Comparison of ENCODE assay signal across 22 cellular contexts in genomic region chr13:100870898-100871297, GRCh38.
"Had no signal": no experiment of that assay in that cellular context is flagged by ENCODE, and none has a peak within 500 bp of the region (broad histone marks: within the 10 kb centered on the region; RNA-seq: fewer than 3 reads in every experiment).

No MANE protein-coding gene starts in this region.

- H3K9ac ChIP-seq: neural progenitor cell, parathyroid adenoma had no signal

- H3K4me2 ChIP-seq: neural progenitor cell had no signal

- H3K4me3 ChIP-seq: colonic mucosa, esophagus muscularis mucosa, heart right ventricle, lower lobe of right lung, mucosa of descending colon, neural progenitor cell, right lobe of liver, vagina had no signal

- ATAC-seq: foreskin keratinocyte; heart right ventricle; left cardiac atrium; left ventricle myocardium superior; lower lobe of right lung; mucosa of descending colon; natural killer cell treated with Interleukin-12 subunit alpha and Interleukin-12 subunit beta and Interleukin-15 and Interleukin-18, amount 100 ng/mL, for 72 hours; right lobe of liver; stimulated activated naive B cell treated with anti-CD40 and anti-IgM and Interleukin-4, amounts not matched to agents 10 μg/mL and 1 μg/mL and 100 μg/mL, for 72 hours had no signal

- H3K9me3 ChIP-seq: colonic mucosa, right lobe of liver had no signal

- H3K79me2 ChIP-seq: parathyroid adenoma had no signal

- H3K27me3 ChIP-seq: colonic mucosa, foreskin keratinocyte, heart right ventricle, neural progenitor cell, right lobe of liver, vagina had no signal

- H3K4me1 ChIP-seq: colonic mucosa, esophagus muscularis mucosa, foreskin keratinocyte, heart right ventricle, lower lobe of right lung, neural progenitor cell, parathyroid adenoma, right lobe of liver, vagina had no signal

- H2AFZ ChIP-seq: neural progenitor cell, parathyroid adenoma had no signal

- H3K36me3 ChIP-seq: colonic mucosa, esophagus muscularis mucosa, heart right ventricle, lower lobe of right lung, neural progenitor cell, right lobe of liver, vagina had no signal

- H3K27ac ChIP-seq: colonic mucosa, esophagus muscularis mucosa, foreskin keratinocyte, heart right ventricle, lower lobe of right lung, neural progenitor cell, parathyroid adenoma, right lobe of liver, vagina had no signal

- DNase-seq: colonic mucosa; effector memory CD4-positive, alpha-beta T cell; foreskin keratinocyte; glutamatergic neuron; heart right ventricle; hippocampal formation; left cardiac atrium; left ventricle myocardium superior; lower lobe of right lung; mucosa of descending colon; naive B cell; right lobe of liver; small intestine; stimulated activated CD4-positive, alpha-beta T cell treated with anti-CD3 and anti-CD28 coated beads, Interleukin-15, amount 100 ng/mL, for 24 hours; stimulated activated CD4-positive, alpha-beta T cell treated with anti-CD3 and anti-CD28 coated beads, Interleukin-2, amount 100 ng/mL, for 48 hours; stimulated activated naive B cell treated with anti-CD40 and anti-IgM and Interleukin-4, amounts not matched to agents 10 μg/mL and 1 μg/mL and 100 μg/mL, for 72 hours; trophoblast cell had no signal
